Comparison of ENCODE assay signal across 8 cellular contexts in the genomic region with DNA sequence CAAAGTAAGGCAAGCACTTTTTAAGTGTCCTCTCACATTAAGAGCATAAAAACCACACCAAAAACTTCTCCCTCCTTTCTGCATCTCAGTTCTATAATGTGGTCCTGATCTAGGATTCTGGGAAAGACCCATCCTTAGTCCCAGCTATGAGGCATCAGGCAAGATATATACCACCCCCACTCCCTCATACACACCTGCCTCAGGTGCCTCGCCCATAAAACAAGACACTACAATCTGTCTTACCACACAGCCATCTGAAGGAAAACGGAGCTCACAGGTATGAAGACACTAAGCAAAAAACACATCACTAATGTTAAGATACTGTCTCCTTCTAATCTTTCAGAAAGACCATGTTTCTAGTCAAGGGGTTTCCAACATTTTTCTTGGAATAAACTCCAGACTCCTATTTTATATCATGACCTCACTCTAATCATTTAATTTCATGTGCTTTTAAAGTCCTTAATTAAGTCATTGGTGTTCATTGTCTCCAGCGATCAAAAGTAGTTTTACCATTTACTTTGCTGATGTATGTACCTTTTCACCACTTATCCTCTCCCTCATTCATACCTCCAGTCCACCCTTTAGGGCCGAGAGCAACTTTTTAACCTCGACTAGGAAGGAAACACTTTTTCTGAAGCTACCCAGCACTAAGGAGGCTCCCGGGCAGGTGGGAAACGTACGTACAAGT. TPM values are rescaled to one million over a fixed set of nuclear protein-coding genes. Genes with fewer than 3 reads are reported as not detected.
DNase-seq lines count a peak whose midpoint lies in the region; ATAC-seq and TF ChIP-seq lines count a peak whose summit lies in the region.

No MANE protein-coding gene starts in this region.

- no peak overlapping the region for H2AFZ ChIP-seq in PC-9

- BruUV-seq in PC-9 (replicated peaks; lab: Mats Ljungman, UMichigan) = TSS peak; percentile 34

- H4K20me1 ChIP-seq in PC-9 (ENCODE audit: insufficient read depth) = peaks cover 36% of the 10 kb centered on the region

- H3K36me3 ChIP-seq in PC-9 (ENCODE audit: low read depth) = peaks cover 9% of the 10 kb centered on the region

- POLR2A ChIA-PET in PC-9 (lab: Charles Lee; ENCODE audit: unreplicated experiment) = interaction anchor here (0.6 to 1.4 kb wide), 3 partner anchors 55 to 110 kb away, joined by 3 to 10 read pairs (median 6); no protein-coding TSS in a partner anchor

- intact Hi-C loops in PC-9 (cut with micrococcal nuclease; ENCODE audit: unreplicated experiment) = loop anchor here (5.0 to 10.0 kb wide), 2 partner anchors 38 to 181 kb away; a partner anchor contains a TSS

- no peak for TF ChIP-seq CTCF in PC-9 (conservative IDR thresholded peaks at IDR 0.05)

- H3K4me2 ChIP-seq in PC-9 = peak overlapping the region; percentile 81

- DNase-seq in PC-9 = no peak
- DNase-seq in epithelial cell of prostate (ENCODE audit: low read depth, low spot score) = no peak
- peak; percentile 11 for DNase-seq in pons (ENCODE audit: low spot score)

- H3K9me2 ChIP-seq in PC-9 (ENCODE audit: insufficient read depth) = no peaks in the 10 kb centered on the region

- CTCF ChIA-PET in PC-9 (lab: Charles Lee) = interaction anchor here (0.6 to 0.9 kb wide), 2 partner anchors 38 to 634 kb away, joined by 3 to 4 read pairs; no protein-coding TSS in a partner anchor

- H3K27ac ChIP-seq in PC-9 (peak overlapping the region; percentile 80), epithelial cell of prostate (peak overlapping the region; percentile 74)

- peaks cover 60% of the 10 kb centered on the region for H3K79me2 ChIP-seq in PC-9 (ENCODE audit: low read depth)

- H3K4me3 ChIP-seq in GM08714 (ENCODE audit: low read length) (peak overlapping the region; percentile 71), PC-9 (peak overlapping the region; percentile 68)

- ATAC-seq in GM21529 (IDR thresholded peaks at IDR 0.05; ENCODE audit: unreplicated experiment) (no peak), HG03521 (IDR thresholded peaks at IDR 0.05; ENCODE audit: unreplicated experiment) (no peak), HG02884 (IDR thresholded peaks at IDR 0.05; ENCODE audit: unreplicated experiment) (no peak)
- no peak for ATAC-seq in activated CD4-positive, CD25-positive, alpha-beta regulatory T cell treated with anti-CD3 and anti-CD28 coated beads, Interleukin-2, amount 50 U/mL, for 24 hours

- H3F3A ChIP-seq in PC-9 (ENCODE audit: insufficient read depth, low read depth) = peaks cover 84% of the 10 kb centered on the region

- no peaks in the 10 kb centered on the region for H3K9me3 ChIP-seq in PC-9 (ENCODE audit: insufficient read depth, low read depth)

- no peaks in the 10 kb centered on the region for H3K27me3 ChIP-seq in PC-9 (ENCODE audit: insufficient read depth, low read depth)

- H3K4me1 ChIP-seq in PC-9 (replicated peaks; ENCODE audit: insufficient read depth) = peaks cover 81% of the 10 kb centered on the region

RNA-seq across cellular contexts. Expression of a gene that starts 1.1 kb away (rescaled TPM):
- 58.3 and 72.4 TPM in 2 replicates for total RNA-seq in PC-9 (2021)

RNA-seq across cellular contexts. Expression of a gene that starts 53.8 kb away (rescaled TPM):
- total RNA-seq in PC-9 (2021) = 0.35 and 0.48 TPM in 2 replicates
